In the genomic region with DNA sequence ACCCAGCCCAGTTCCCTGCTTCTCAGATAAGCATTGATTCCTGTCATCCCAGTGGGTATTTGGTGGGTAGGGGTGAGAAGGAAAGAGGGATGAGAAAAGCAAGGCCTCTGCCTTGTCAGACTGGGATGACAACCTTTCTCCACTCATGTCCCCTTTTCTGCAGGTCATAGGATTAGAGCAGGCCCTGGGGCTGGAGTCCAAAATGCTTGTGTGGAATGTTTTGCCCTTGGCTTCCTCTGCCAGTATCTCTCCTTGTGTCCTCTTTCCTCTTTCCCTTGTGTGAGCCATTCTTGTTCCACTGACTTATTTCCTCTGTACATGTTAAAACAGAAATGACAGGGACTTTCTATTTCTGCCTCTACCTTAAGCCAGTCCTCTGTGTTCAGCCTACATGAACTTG, we compare ENCODE assay signal across 9 cellular contexts. TPM values are rescaled to one million over a fixed set of nuclear protein-coding genes. Genes with fewer than 3 reads are reported as not detected.
A peak's percentile ranks its signal among the peaks of the same experiment; 100 is the strongest.
DNase-seq lines count a peak whose midpoint lies in the region; ATAC-seq and TF ChIP-seq lines count a peak whose summit lies in the region.
"Had no signal": no experiment of that assay in that cellular context is flagged by ENCODE, and none has a peak within 500 bp of the region (broad histone marks: within the 10 kb centered on the region; RNA-seq: fewer than 3 reads in every experiment).

No MANE protein-coding gene starts in this region.

- DNase-seq in EH (ENCODE audit: low read depth) (peak; percentile 59), heart left ventricle (peak in 4 of 5 donors; percentile 56 to 67 (median 60)), skeletal muscle cell (ENCODE audit: low read depth) (no peak), NCI-H146 (lab: John Stamatoyannopoulos, UW) (no peak), GM03348 (ENCODE audit: low spot score) (no peak), OCI-M2 (lab: John Stamatoyannopoulos, UW; ENCODE audit: unreplicated experiment) (no peak)
- DNase-seq in activated CD8-positive, alpha-beta T cell treated with anti-CD3 and anti-CD28 coated beads, Interleukin-2, amount 10 ng/mL, durations not matched to agents 7 days and 5 days, result no peak
- DNase-seq: activated CD4-positive, alpha-beta T cell treated with anti-CD3 and anti-CD28 coated beads for 1 hour had no signal

- H3K27ac Mint-ChIP-seq in activated CD8-positive, alpha-beta T cell treated with anti-CD3 and anti-CD28 coated beads, Interleukin-2, amount 10 ng/mL, durations not matched to agents 7 days and 5 days, result peak overlapping the region; percentile 7

- H3K27me3 ChIP-seq in heart left ventricle, result no peaks in the 10 kb centered on the region

- peaks cover 3 to 62% (median 37%) of the 10 kb centered on the region in 12 donors for H3K4me1 ChIP-seq in heart left ventricle

- POLR2A ChIA-PET in activated CD8-positive, alpha-beta T cell treated with anti-CD3 and anti-CD28 coated beads, Interleukin-2, amount 10 ng/mL, durations not matched to agents 7 days and 5 days (lab: Charles Lee), result no interaction called here

- H3K36me3 Mint-ChIP-seq in activated CD8-positive, alpha-beta T cell treated with anti-CD3 and anti-CD28 coated beads, Interleukin-2, amount 10 ng/mL, durations not matched to agents 7 days and 5 days (ENCODE audit: low read depth), result peaks cover 48% of the 10 kb centered on the region

- H3K9me3 ChIP-seq in heart left ventricle, result no peaks in the 10 kb centered on the region

- H3K27me3 Mint-ChIP-seq in activated CD8-positive, alpha-beta T cell treated with anti-CD3 and anti-CD28 coated beads, Interleukin-2, amount 10 ng/mL, durations not matched to agents 7 days and 5 days (ENCODE audit: low read depth), result no peaks in the 10 kb centered on the region

- peaks cover 37% of the 10 kb centered on the region for H3K4me1 Mint-ChIP-seq in activated CD8-positive, alpha-beta T cell treated with anti-CD3 and anti-CD28 coated beads, Interleukin-2, amount 10 ng/mL, durations not matched to agents 7 days and 5 days (ENCODE audit: low read depth)

- peaks cover 0 to 38% (median 19%) of the 10 kb centered on the region in 9 donors for H3K36me3 ChIP-seq in heart left ventricle

- no peak for TF ChIP-seq POLR2A in heart left ventricle (IDR thresholded peaks at IDR 0.05)

- H3K4me3 Mint-ChIP-seq in activated CD8-positive, alpha-beta T cell treated with anti-CD3 and anti-CD28 coated beads, Interleukin-2, amount 10 ng/mL, durations not matched to agents 7 days and 5 days, result peak overlapping the region; percentile 90

- CTCF ChIA-PET in activated CD8-positive, alpha-beta T cell treated with anti-CD3 and anti-CD28 coated beads, Interleukin-2, amount 10 ng/mL, durations not matched to agents 7 days and 5 days (lab: Charles Lee), result interaction anchor here (1.0 to 1.3 kb wide), 3 partner anchors 10 to 363 kb away, joined by 3 to 4 read pairs (median 3); no protein-coding TSS in a partner anchor

- peak overlapping the region; percentile 72 to 97 (median 93) for H3K27ac ChIP-seq in heart left ventricle

- no peaks in the 10 kb centered on the region for H3K9me3 Mint-ChIP-seq in activated CD8-positive, alpha-beta T cell treated with anti-CD3 and anti-CD28 coated beads, Interleukin-2, amount 10 ng/mL, durations not matched to agents 7 days and 5 days (ENCODE audit: insufficient read depth)

- H3K4me3 ChIP-seq in heart left ventricle (peak overlapping the region in 9 of 12 donors; percentile 72 to 83 (median 77)), skeletal muscle cell (ENCODE audit: low read depth, low read length) (peak overlapping the region; percentile 82)

- TF ChIP-seq CTCF in heart left ventricle (IDR thresholded peaks at IDR 0.05), result no peak

- intact Hi-C loops in heart left ventricle (cut with DNase I), result no loop called here

- ATAC-seq in activated CD8-positive, alpha-beta T cell treated with anti-CD3 and anti-CD28 coated beads, Interleukin-2, amount 10 ng/mL, durations not matched to agents 7 days and 5 days, result no peak
- ATAC-seq in heart left ventricle, result peak; percentile 9 to 34 (median 12)
- no peak for ATAC-seq in HG02885 (IDR thresholded peaks at IDR 0.05; ENCODE audit: poor library complexity, unreplicated experiment)

RNA-seq across cellular contexts. Expression of a gene that starts 4.1 kb away (rescaled TPM):
- 10 to 100 TPM; 65.0 to 65.1 TPM for total RNA-seq in activated CD8-positive, alpha-beta T cell treated with anti-CD3 and anti-CD28 coated beads, Interleukin-2, amount 10 ng/mL, durations not matched to agents 7 days and 5 days
- 100 to 1,000 TPM in 8 of 9 donors, 10 to 100 TPM in 1; 87.0 to 253 (median 159) TPM for total RNA-seq in heart left ventricle
- 100 to 1,000 TPM in 1 of 2 donors, 10 to 100 TPM in 1; 56.0 to 142 TPM for polyA plus RNA-seq in heart left ventricle

Comparison
In these comparisons a context has a peak if more than half of its experiments do, and no peak if none do; other contexts are left out.
1. DNase-seq: peak in EH (single experiment) and heart left ventricle (4 of 5); none in activated CD8-positive, alpha-beta T cell treated with anti-CD3 and anti-CD28 coated beads, Interleukin-2, amount 10 ng/mL, durations not matched to agents 7 days and 5 days (single experiment), skeletal muscle cell (single experiment), NCI-H146 (single experiment), GM03348 (single experiment) and OCI-M2 (single experiment).
2. ATAC-seq: peak in heart left ventricle (4 of 4); none in activated CD8-positive, alpha-beta T cell treated with anti-CD3 and anti-CD28 coated beads, Interleukin-2, amount 10 ng/mL, durations not matched to agents 7 days and 5 days (single experiment) and HG02885 (single experiment).